8 cellular contexts compared by ENCODE assay signal in genomic region chr17:6070280-6070894, GRCh38. TPM values are rescaled to one million over a fixed set of nuclear protein-coding genes. Genes with fewer than 3 reads are reported as not detected.
A peak's percentile ranks its signal among the peaks of the same experiment; 100 is the strongest.
DNase-seq lines count a peak whose midpoint lies in the region; ATAC-seq and TF ChIP-seq lines count a peak whose summit lies in the region.

WSCD1 (plus strand) TSS chr17:6070379; CDS start chr17:6080659, 10,280 bp downstream.

- peaks cover 53% of the 10 kb centered on the region for H3K27me3 Mint-ChIP-seq in activated CD4-positive, alpha-beta T cell treated with anti-CD3 and anti-CD28 coated beads for 36 hours
- H3K27me3 Mint-ChIP-seq in activated naive CD4-positive, alpha-beta T cell treated with anti-CD3 and anti-CD28 coated beads, Interleukin-2, amount 10 ng/mL, durations not matched to agents 7 days and 5 days, result peaks cover 74% of the 10 kb centered on the region

- no peaks in the 10 kb centered on the region for H3K4me1 ChIP-seq in prostate gland (replicated peaks)

- no peaks in the 10 kb centered on the region for H3K36me3 ChIP-seq in prostate gland

- CTCF ChIA-PET in activated CD4-positive, alpha-beta T cell treated with anti-CD3 and anti-CD28 coated beads for 36 hours (lab: Charles Lee), result interaction anchor here (1.1 kb wide), 1 partner anchor 49 kb away, joined by 3 read pairs; no protein-coding TSS in a partner anchor
- CTCF ChIA-PET in activated naive CD4-positive, alpha-beta T cell treated with anti-CD3 and anti-CD28 coated beads, Interleukin-2, amount 10 ng/mL, durations not matched to agents 7 days and 5 days (lab: Charles Lee), result no interaction called here

- peak within 1 kb of the TSS; percentile 40 to 48 for H3K4me3 ChIP-seq in prostate gland

- no peak for ATAC-seq in activated CD4-positive, alpha-beta T cell treated with anti-CD3 and anti-CD28 coated beads for 36 hours
- ATAC-seq in left ventricle myocardium superior (peak; percentile 80), HG03175 (IDR thresholded peaks at IDR 0.05; ENCODE audit: unreplicated experiment) (no peak), HG03571 (IDR thresholded peaks at IDR 0.05; ENCODE audit: unreplicated experiment) (no peak)

- peak within 1 kb of the TSS; percentile 61 for H3K4me3 Mint-ChIP-seq in activated CD4-positive, alpha-beta T cell treated with anti-CD3 and anti-CD28 coated beads for 36 hours
- peak within 1 kb of the TSS; percentile 25 for H3K4me3 Mint-ChIP-seq in activated naive CD4-positive, alpha-beta T cell treated with anti-CD3 and anti-CD28 coated beads, Interleukin-2, amount 10 ng/mL, durations not matched to agents 7 days and 5 days

- DNase-seq in activated CD4-positive, alpha-beta T cell treated with anti-CD3 and anti-CD28 coated beads for 36 hours, result peak; percentile 28
- DNase-seq in activated CD4-positive, alpha-beta T cell treated with anti-CD3 and anti-CD28 coated beads for 1 hour, result no peak
- DNase-seq in activated naive CD4-positive, alpha-beta T cell treated with anti-CD3 and anti-CD28 coated beads, Interleukin-2, amount 10 ng/mL, durations not matched to agents 7 days and 5 days, result no peak
- peak; percentile 62 for DNase-seq in left ventricle myocardium superior
- DNase-seq in prostate gland (ENCODE audit: low spot score), result no peak
- no peak for DNase-seq in DMS153 treated with DMSO at 0.1 percent for 48 hours (lab: John Stamatoyannopoulos, UW; ENCODE audit: unreplicated experiment)

- H3K27me3 ChIP-seq in prostate gland (replicated peaks; ENCODE audit: insufficient read depth), result no peaks in the 10 kb centered on the region

- H3K9me3 Mint-ChIP-seq in activated CD4-positive, alpha-beta T cell treated with anti-CD3 and anti-CD28 coated beads for 36 hours (ENCODE audit: low read depth), result no peaks in the 10 kb centered on the region
- H3K9me3 Mint-ChIP-seq in activated naive CD4-positive, alpha-beta T cell treated with anti-CD3 and anti-CD28 coated beads, Interleukin-2, amount 10 ng/mL, durations not matched to agents 7 days and 5 days, result no peaks in the 10 kb centered on the region

- no peaks in the 10 kb centered on the region for H3K36me3 Mint-ChIP-seq in activated CD4-positive, alpha-beta T cell treated with anti-CD3 and anti-CD28 coated beads for 36 hours (ENCODE audit: low read depth)
- H3K36me3 Mint-ChIP-seq in activated naive CD4-positive, alpha-beta T cell treated with anti-CD3 and anti-CD28 coated beads, Interleukin-2, amount 10 ng/mL, durations not matched to agents 7 days and 5 days, result peaks cover 1% of the 10 kb centered on the region

- POLR2A ChIA-PET in activated CD4-positive, alpha-beta T cell treated with anti-CD3 and anti-CD28 coated beads for 36 hours (lab: Charles Lee), result no interaction called here

- 0% methylated on average over 6 of the region's 94 CpGs for WGBS in prostate gland

- no peaks in the 10 kb centered on the region for H3K9me3 ChIP-seq in prostate gland

- TF ChIP-seq CTCF in prostate gland (IDR thresholded peaks at IDR 0.05), result no peak

- H3K27ac ChIP-seq in prostate gland, result no peak within 1 kb of the TSS

- intact Hi-C loops in activated CD4-positive, alpha-beta T cell treated with anti-CD3 and anti-CD28 coated beads for 36 hours (cut with DNase I, micrococcal nuclease), result loop anchor here in 1 of 2 experiments (2.0 kb wide), 1 partner anchor 342 kb away; no protein-coding TSS in a partner anchor
- intact Hi-C loops in left ventricle myocardium superior (cut with micrococcal nuclease), result no loop called here
- intact Hi-C loops in prostate gland (cut with DNase I), result no loop called here

- no peak within 1 kb of the TSS for H3K27ac Mint-ChIP-seq in activated CD4-positive, alpha-beta T cell treated with anti-CD3 and anti-CD28 coated beads for 36 hours
- no peak within 1 kb of the TSS for H3K27ac Mint-ChIP-seq in activated naive CD4-positive, alpha-beta T cell treated with anti-CD3 and anti-CD28 coated beads, Interleukin-2, amount 10 ng/mL, durations not matched to agents 7 days and 5 days

- peaks cover 10% of the 10 kb centered on the region for H3K4me1 Mint-ChIP-seq in activated CD4-positive, alpha-beta T cell treated with anti-CD3 and anti-CD28 coated beads for 36 hours
- peaks cover 6% of the 10 kb centered on the region for H3K4me1 Mint-ChIP-seq in activated naive CD4-positive, alpha-beta T cell treated with anti-CD3 and anti-CD28 coated beads, Interleukin-2, amount 10 ng/mL, durations not matched to agents 7 days and 5 days

- no peak for TF ChIP-seq POLR2A in prostate gland (IDR thresholded peaks at IDR 0.05)

RNA-seq across cellular contexts. Expression of gene WSCD1, which starts in this region (rescaled TPM):
- under 1 TPM; 0.04 to 0.16 TPM for total RNA-seq in activated CD4-positive, alpha-beta T cell treated with anti-CD3 and anti-CD28 coated beads for 36 hours
- total RNA-seq in left ventricle myocardium superior, result 11.6 TPM
- total RNA-seq in prostate gland, result 1 to 10 TPM; 1.7 to 4.1 TPM

Comparison
In these comparisons a context has a peak if more than half of its experiments do, and no peak if none do; other contexts are left out.
1. Peak in DNase-seq in activated CD4-positive, alpha-beta T cell treated with anti-CD3 and anti-CD28 coated beads for 36 hours; RNA of the gene not detected or under 1 TPM.